In the genomic region with DNA sequence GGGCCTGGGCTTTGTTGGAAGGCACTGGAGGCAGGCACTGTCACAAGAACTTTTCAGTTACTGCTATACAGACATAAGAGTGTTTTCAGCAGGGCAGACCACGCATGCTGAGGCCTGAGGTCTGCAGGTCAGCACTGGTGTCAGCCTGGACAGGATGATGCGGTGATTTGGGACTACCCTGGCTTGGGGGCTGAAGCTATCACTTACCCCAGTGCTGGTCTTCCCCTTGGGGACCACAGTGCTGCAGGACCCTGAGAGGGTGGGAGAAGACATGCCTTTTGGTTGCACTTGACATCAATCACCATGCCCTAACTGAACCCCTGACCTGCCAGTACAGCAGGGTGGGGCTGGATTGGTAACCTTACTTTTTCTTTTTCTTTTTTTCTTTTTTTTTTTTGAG, we compare ENCODE assay signal across 35 cellular contexts. TPM values are rescaled to one million over a fixed set of nuclear protein-coding genes. Genes with fewer than 3 reads are reported as not detected.
"Had no signal": no experiment of that assay in that cellular context is flagged by ENCODE, and none has a peak within 500 bp of the region (broad histone marks: within the 10 kb centered on the region; RNA-seq: fewer than 3 reads in every experiment).

No MANE protein-coding gene starts in this region.

- H3K36me3 ChIP-seq: MG63, Peyer's patch, SJSA1 had no signal

- H3K4me3 ChIP-seq: MG63, Peyer's patch, SJSA1 had no signal

- H3K9me3 Mint-ChIP-seq: activated CD4-positive, alpha-beta T cell treated with anti-CD3 and anti-CD28 coated beads, Interleukin-2, amount 10 ng/mL, durations not matched to agents 7 days and 5 days; activated naive CD4-positive, alpha-beta T cell treated with anti-CD3 and anti-CD28 coated beads, Interleukin-2, amount 10 ng/mL, durations not matched to agents 7 days and 5 days; activated naive CD8-positive, alpha-beta T cell treated with anti-CD3 and anti-CD28 coated beads, Interleukin-2, amount 50 U/mL, for 24 hours; brain; T-helper 1 cell treated with Interleukin-12 subunit alpha and Interleukin-12 subunit beta and Interleukin-4 antibody, amounts not matched to agents 30 μg/mL and 1 μg/mL, for 36 hours; T-helper 2 cell treated with Interferon-gamma antibody and Interleukin-4, amounts not matched to agents 5 μg/mL and 100 μg/mL, for 36 hours had no signal

- ATAC-seq: activated CD8-positive, alpha-beta T cell treated with anti-CD3 and anti-CD28 coated beads, Interleukin-2, amount 10 ng/mL, durations not matched to agents 7 days and 5 days; activated naive CD8-positive, alpha-beta T cell treated with anti-CD3 and anti-CD28 coated beads, Interleukin-2, amount 50 U/mL, for 24 hours; PC-3 had no signal

- H3K27me3 ChIP-seq: MG63, Peyer's patch, SJSA1 had no signal

- H3K27me3 Mint-ChIP-seq: activated CD4-positive, alpha-beta T cell treated with anti-CD3 and anti-CD28 coated beads, Interleukin-2, amount 10 ng/mL, durations not matched to agents 7 days and 5 days; activated naive CD8-positive, alpha-beta T cell; activated naive CD8-positive, alpha-beta T cell treated with anti-CD3 and anti-CD28 coated beads, Interleukin-2, amount 50 U/mL, for 24 hours had no signal

- H3K4me1 Mint-ChIP-seq: activated CD4-positive, alpha-beta T cell treated with anti-CD3 and anti-CD28 coated beads, Interleukin-2, amount 10 ng/mL, durations not matched to agents 7 days and 5 days; activated naive CD4-positive, alpha-beta T cell treated with anti-CD3 and anti-CD28 coated beads, Interleukin-2, amount 10 ng/mL, durations not matched to agents 7 days and 5 days; activated naive CD8-positive, alpha-beta T cell treated with anti-CD3 and anti-CD28 coated beads, Interleukin-2, amount 50 U/mL, for 24 hours had no signal

- FAIRE-seq: bronchial epithelial cell, TTC549 had no signal

- H3K9me3 ChIP-seq: MG63, Peyer's patch, SJSA1, SK-N-SH had no signal

- DNase-seq: activated CD4-positive, alpha-beta T cell treated with anti-CD3 and anti-CD28 coated beads, Interleukin-2, amount 10 ng/mL, durations not matched to agents 7 days and 5 days; activated CD4-positive, alpha-beta T cell treated with anti-CD3 and anti-CD28 coated beads, Interleukin-2, amount 50 U/mL, for 48 hours; activated CD8-positive, alpha-beta memory T cell treated with anti-CD3 and anti-CD28 coated beads, Interleukin-2, amount 50 U/mL, for 48 hours; activated CD8-positive, alpha-beta T cell treated with anti-CD3 and anti-CD28 coated beads, Interleukin-2, amount 10 ng/mL, durations not matched to agents 7 days and 5 days; activated effector memory CD4-positive, alpha-beta T cell treated with Interleukin-2 at 50 U/mL for 16 hours; activated naive CD4-positive, alpha-beta T cell treated with anti-CD3 and anti-CD28 coated beads, Interleukin-2, amount 10 ng/mL, durations not matched to agents 7 days and 5 days; activated naive CD8-positive, alpha-beta T cell treated with anti-CD3 and anti-CD28 coated beads, Interleukin-2, amount 50 U/mL, for 24 hours; activated T-cell treated with anti-CD3 and anti-CD28 coated beads, Interleukin-2, amount 50 U/mL, for 48 hours; anterior cingulate cortex; caudate nucleus; Kasumi-1; MG63; NCI-H1048; NCI-H1105 treated with DMSO at 0.1 percent for 48 hours; NCI-H1436; NCI-H1694; NCI-H1930; NCI-H2081 treated with DMSO at 0.1 percent for 48 hours; NCI-H226; NCI-H446 treated with DMSO at 0.1 percent for 48 hours; NCI-H524; NCI-H69; NK-92 treated with Interleukin-12 subunit alpha and Interleukin-12 subunit beta, amount 100 ng/mL, for 24 hours; PC-3; RPMI8226; SHP77 treated with DMSO at 0.1 percent for 48 hours; SK-N-SH had no signal

- H3K4me1 ChIP-seq: Peyer's patch, SJSA1 had no signal

- H3K36me3 Mint-ChIP-seq: activated naive CD4-positive, alpha-beta T cell treated with anti-CD3 and anti-CD28 coated beads, Interleukin-2, amount 10 ng/mL, durations not matched to agents 7 days and 5 days; activated naive CD8-positive, alpha-beta T cell; brain had no signal

- H3K9ac ChIP-seq: SK-N-SH had no signal

- H3K4me3 Mint-ChIP-seq: activated CD4-positive, alpha-beta T cell treated with anti-CD3 and anti-CD28 coated beads, Interleukin-2, amount 10 ng/mL, durations not matched to agents 7 days and 5 days; activated CD8-positive, alpha-beta T cell treated with anti-CD3 and anti-CD28 coated beads, Interleukin-2, amount 10 ng/mL, durations not matched to agents 7 days and 5 days; activated naive CD4-positive, alpha-beta T cell treated with anti-CD3 and anti-CD28 coated beads, Interleukin-2, amount 10 ng/mL, durations not matched to agents 7 days and 5 days; activated naive CD8-positive, alpha-beta T cell; activated naive CD8-positive, alpha-beta T cell treated with anti-CD3 and anti-CD28 coated beads, Interleukin-2, amount 50 U/mL, for 24 hours; brain; T-helper 1 cell treated with Interleukin-12 subunit alpha and Interleukin-12 subunit beta and Interleukin-4 antibody, amounts not matched to agents 30 μg/mL and 1 μg/mL, for 36 hours; T-helper 2 cell treated with Interferon-gamma antibody and Interleukin-4, amounts not matched to agents 5 μg/mL and 100 μg/mL, for 36 hours had no signal

- H3K27ac Mint-ChIP-seq: activated CD4-positive, alpha-beta T cell treated with anti-CD3 and anti-CD28 coated beads, Interleukin-2, amount 10 ng/mL, durations not matched to agents 7 days and 5 days; activated CD8-positive, alpha-beta T cell treated with anti-CD3 and anti-CD28 coated beads, Interleukin-2, amount 10 ng/mL, durations not matched to agents 7 days and 5 days; activated naive CD4-positive, alpha-beta T cell treated with anti-CD3 and anti-CD28 coated beads, Interleukin-2, amount 10 ng/mL, durations not matched to agents 7 days and 5 days; activated naive CD8-positive, alpha-beta T cell; activated naive CD8-positive, alpha-beta T cell treated with anti-CD3 and anti-CD28 coated beads, Interleukin-2, amount 50 U/mL, for 24 hours; brain; T-helper 1 cell treated with Interleukin-12 subunit alpha and Interleukin-12 subunit beta and Interleukin-4 antibody, amounts not matched to agents 30 μg/mL and 1 μg/mL, for 36 hours; T-helper 2 cell treated with Interferon-gamma antibody and Interleukin-4, amounts not matched to agents 5 μg/mL and 100 μg/mL, for 36 hours had no signal

- H3K27ac ChIP-seq: Peyer's patch, SJSA1 had no signal

- H3K4me2 ChIP-seq: SK-N-SH had no signal

RNA-seq across cellular contexts. Expression of gene DMRTB1, which starts 9.2 kb away (rescaled TPM):
- total RNA-seq: activated CD8-positive, alpha-beta T cell treated with anti-CD3 and anti-CD28 coated beads, Interleukin-2, amount 10 ng/mL, durations not matched to agents 7 days and 5 days; bronchial epithelial cell; PC-3; Peyer's patch; SJSA1 had no signal
- polyA plus RNA-seq: SK-N-SH had no signal
